In the genomic region with DNA sequence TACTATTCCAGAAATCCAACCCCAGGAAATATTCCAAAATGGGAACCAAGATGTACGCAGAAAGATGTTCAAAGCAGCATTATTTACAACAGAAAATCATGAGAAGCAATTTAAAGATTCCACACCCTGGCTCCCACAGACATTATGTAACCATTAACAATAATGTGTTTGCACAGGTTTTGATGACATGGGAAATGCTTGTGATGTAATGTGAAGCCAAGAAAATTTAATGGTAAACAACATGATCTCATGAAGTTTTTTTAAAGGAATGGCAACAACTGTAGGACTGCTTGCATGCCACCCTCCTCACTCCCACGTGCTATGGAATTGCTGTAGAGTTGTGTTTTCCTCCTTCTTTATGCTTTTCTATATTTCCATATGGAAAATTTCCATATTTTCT, we compare ENCODE assay signal across 18 cellular contexts. TPM values are rescaled to one million over a fixed set of nuclear protein-coding genes. Genes with fewer than 3 reads are reported as not detected.
DNase-seq lines count a peak whose midpoint lies in the region; ATAC-seq and TF ChIP-seq lines count a peak whose summit lies in the region.
"Had no signal": no experiment of that assay in that cellular context is flagged by ENCODE, and none has a peak within 500 bp of the region (broad histone marks: within the 10 kb centered on the region; RNA-seq: fewer than 3 reads in every experiment).

No MANE protein-coding gene starts in this region.

- H3K4me2 ChIP-seq in IMR-90 (ENCODE audit: low read depth, low read length), result no peak overlapping the region
- H3K4me2 ChIP-seq: BLaER1 treated with 17β-estradiol and CSF1 and Interleukin-3, amounts not matched to agents 10 nM and 100 nM had no signal

- no peak overlapping the region for H3K18ac ChIP-seq in IMR-90 (ENCODE audit: low read depth, low read length)

- no peak overlapping the region for H3K4me3 Mint-ChIP-seq in activated T-cell treated with anti-CD3 and anti-CD28 coated beads, Interleukin-2, amount 50 U/mL, for 4 hours
- H3K4me3 Mint-ChIP-seq: H9 had no signal

- ATAC-seq in IMR-90 (ENCODE audit: low read depth) (no peak), HG03565 (IDR thresholded peaks at IDR 0.05; ENCODE audit: unreplicated experiment) (no peak)
- no peak for ATAC-seq in activated T-cell treated with anti-CD3 and anti-CD28 coated beads, Interleukin-2, amount 50 U/mL, for 4 hours
- ATAC-seq: Right ventricle myocardium inferior, SK-N-SH treated with all-trans-retinoic acid at 6 μM for 48 hours had no signal

- H3K4me1 Mint-ChIP-seq in activated T-cell treated with anti-CD3 and anti-CD28 coated beads, Interleukin-2, amount 50 U/mL, for 4 hours (ENCODE audit: low read depth), result peaks cover 14% of the 10 kb centered on the region

- H3K79me1 ChIP-seq in IMR-90 (ENCODE audit: low read depth in 1 of 2, low read length in 2 of 2), result peaks cover 0 to 11% of the 10 kb centered on the region in 2 experiments; a peak in 2 of 4 replicates

- H3K4me1 ChIP-seq in IMR-90 (ENCODE audit: control insufficient read depth, insufficient read depth, low read length), result peaks cover 30% of the 10 kb centered on the region

- no peaks in the 10 kb centered on the region for H3K27me3 ChIP-seq in IMR-90 (ENCODE audit: control insufficient read depth, insufficient read depth, low read length)
- H3K27me3 ChIP-seq: BLaER1 treated with 17β-estradiol and CSF1 and Interleukin-3, amounts not matched to agents 10 nM and 100 nM had no signal

- WGBS in IMR-90 (ENCODE audit: extremely low coverage in 2 of 2, insufficient read length in 1 of 2), 2 experiments, result no CpG with 5 or more reads among the region's 2 CpGs

- H2AK9ac ChIP-seq in IMR-90 (replicated peaks; ENCODE audit: low read depth, low read length, poor library complexity), result no peak overlapping the region

- POLR2A ChIA-PET in IMR-90 (lab: Charles Lee; ENCODE audit: unreplicated experiment), result no interaction called here

- no peak overlapping the region for H2AK5ac ChIP-seq in IMR-90 (ENCODE audit: low read depth, low read length)

- intact Hi-C loops in IMR-90 (cut with micrococcal nuclease), result no loop called here

- CTCF ChIA-PET in IMR-90 (lab: Yijun Ruan, JAX), result no interaction called here

- no peaks in the 10 kb centered on the region for H3K36me3 Mint-ChIP-seq in activated T-cell treated with anti-CD3 and anti-CD28 coated beads, Interleukin-2, amount 50 U/mL, for 4 hours (ENCODE audit: insufficient read depth)

- H4K91ac ChIP-seq in IMR-90 (ENCODE audit: insufficient read depth, low read depth, low read length), result no peak overlapping the region

- H3K9me3 Mint-ChIP-seq in activated T-cell treated with anti-CD3 and anti-CD28 coated beads, Interleukin-2, amount 50 U/mL, for 4 hours, result no peaks in the 10 kb centered on the region
- H3K9me3 Mint-ChIP-seq: H9 had no signal

- H3K27ac ChIP-seq in IMR-90 (ENCODE audit: insufficient read depth, low read length), result no peak overlapping the region
- H3K27ac ChIP-seq: 22Rv1; BLaER1 treated with 17β-estradiol and CSF1 and Interleukin-3, amounts not matched to agents 10 nM and 100 nM had no signal

- no TSS peak for BruUV-seq in IMR-90 (replicated peaks; lab: Mats Ljungman, UMichigan)

- H3K14ac ChIP-seq in IMR-90 (replicated peaks; ENCODE audit: low read depth, low read length), result no peak overlapping the region

- H4K8ac ChIP-seq in IMR-90 (ENCODE audit: low read depth in 2 of 2, low read length in 2 of 2), result no peak overlapping the region

- H3K9me1 ChIP-seq in IMR-90 (ENCODE audit: insufficient read depth, low read length), result peaks cover 5% of the 10 kb centered on the region

- H3K9me3 ChIP-seq in IMR-90 (ENCODE audit: control insufficient read depth, insufficient read depth, low read length), result no peaks in the 10 kb centered on the region
- H3K9me3 ChIP-seq: BLaER1 treated with 17β-estradiol and CSF1 and Interleukin-3, amounts not matched to agents 10 nM and 100 nM had no signal

- no peak overlapping the region for H2BK120ac ChIP-seq in IMR-90 (ENCODE audit: low read depth, low read length)

- no peak overlapping the region for H3K56ac ChIP-seq in IMR-90 (ENCODE audit: extremely low read depth, insufficient read depth, low read length)

- no peak overlapping the region for H3K4me3 ChIP-seq in IMR-90 (ENCODE audit: insufficient read depth, low read depth, low read length)
- H3K4me3 ChIP-seq in epithelial cell of esophagus (ENCODE audit: low read length), result no peak overlapping the region
- H3K4me3 ChIP-seq: BLaER1 treated with 17β-estradiol and CSF1 and Interleukin-3, amounts not matched to agents 10 nM and 100 nM had no signal

- no peak overlapping the region for H3K23ac ChIP-seq in IMR-90 (ENCODE audit: low read depth, low read length)

- DNase-seq in NCI-H2029 (lab: John Stamatoyannopoulos, UW) (peak; percentile 11), NCI-H2029 treated with DMSO at 0.1 percent for 48 hours (lab: John Stamatoyannopoulos, UW) (no peak), IMR-90 (peak; percentile 75), epithelial cell of esophagus (ENCODE audit: low read depth) (peak; percentile 69), renal cortical epithelial cell (ENCODE audit: low read depth) (peak; percentile 59), retina (no peak)
- DNase-seq in activated T-cell treated with anti-CD3 and anti-CD28 coated beads, Interleukin-2, amount 50 U/mL, for 4 hours, result no peak
- DNase-seq: DMS153, H9, Karpas-422, NCI-H1930, NCI-H345, NCI-H774 had no signal

- H2BK5ac ChIP-seq in IMR-90 (ENCODE audit: low read depth, low read length, poor library complexity, severe bottlenecking), result no peak overlapping the region

- no peaks in the 10 kb centered on the region for H4K20me1 ChIP-seq in IMR-90 (ENCODE audit: insufficient read depth, low read length)

- TF ChIP-seq CTCF in IMR-90 (conservative IDR thresholded peaks at IDR 0.05; ENCODE audit: low read depth, low read length) (no peak), epithelial cell of esophagus (IDR thresholded peaks at IDR 0.05; ENCODE audit: insufficient read depth, low read depth, low read length, missing control alignments) (no peak)

- no peak overlapping the region for H2BK20ac ChIP-seq in IMR-90 (ENCODE audit: low read depth, low read length)

- no peak overlapping the region for H4K5ac ChIP-seq in IMR-90 (ENCODE audit: low read depth, low read length)

- H2BK15ac ChIP-seq in IMR-90 (ENCODE audit: low read depth, low read length), result no peak overlapping the region

- H3K36me3 ChIP-seq in IMR-90 (ENCODE audit: control insufficient read depth, insufficient read depth, low read length), result no peaks in the 10 kb centered on the region
- H3K36me3 ChIP-seq: BLaER1 treated with 17β-estradiol and CSF1 and Interleukin-3, amounts not matched to agents 10 nM and 100 nM had no signal

- in situ Hi-C loops in IMR-90 (cut with MboI; ENCODE audit: low sequenced_read_pairs), result no loop called here

- H2AFZ ChIP-seq in IMR-90 (replicated peaks; ENCODE audit: low read length, poor library complexity), result no peak overlapping the region

- no peak overlapping the region for H3K9ac ChIP-seq in IMR-90 (ENCODE audit: low read depth, low read length)

- H3K27me3 Mint-ChIP-seq in activated T-cell treated with anti-CD3 and anti-CD28 coated beads, Interleukin-2, amount 50 U/mL, for 4 hours (ENCODE audit: low read depth), result no peaks in the 10 kb centered on the region

- dilution Hi-C loops in IMR-90 (cut with HindIII; ENCODE audit: low sequenced_read_pairs, unreplicated experiment), result no loop called here

- TF ChIP-seq POLR2A in IMR-90 (IDR thresholded peaks at IDR 0.05; ENCODE audit: low read depth, low read length), result no peak

- TF ChIP-seq RAD21 in IMR-90 (IDR thresholded peaks at IDR 0.05; ENCODE audit: low read length), result no peak

- H3K4ac ChIP-seq in IMR-90 (ENCODE audit: low read depth, low read length), result no peak overlapping the region

TF ChIP-seq in IMR-90, 13 proteins besides CTCF, POLR2A, EP300 and RAD21:
- 0 out of 2 replicates have a peak, but pooled peaks have one; percentile 23 for TF ChIP-seq CEBPB (IDR thresholded peaks at IDR 0.05; ENCODE audit: low read depth, low read length)
- TF ChIP-seq MAZ (IDR thresholded peaks at IDR 0.05; ENCODE audit: borderline replicate concordance, low read depth, low read length), result no peak
- TF ChIP-seq FOS (IDR thresholded peaks at IDR 0.05; ENCODE audit: low read depth, low read length), result no peak

RNA-seq across cellular contexts. Expression of gene LRFN4, which starts 20.7 kb away (rescaled TPM):
- total RNA-seq in IMR-90 (2012; rRNA removed) (6.1 and 7.8 TPM in 2 replicates), renal cortical epithelial cell (26.2 and 32.8 TPM in 2 replicates)
- polyA plus RNA-seq in IMR-90 (2012; rRNA removed), result 18.9 and 24.9 TPM in 2 replicates
- 13.7 and 28.5 TPM in 2 replicates for polyA plus RNA-seq in IMR-90 (2012; cell fraction: cytosol; rRNA removed)
- polyA plus RNA-seq in IMR-90 (2012; cell fraction: nucleus; rRNA removed; ENCODE audit: low replicate concordance), result 33.5 and 98.4 TPM in 2 replicates
- total RNA-seq in activated T-cell treated with anti-CD3 and anti-CD28 coated beads, Interleukin-2, amount 50 U/mL, for 4 hours, result 10 to 100 TPM; 26.7 to 39.9 (median 28.8) TPM

RNA-seq across cellular contexts. Expression of gene RCE1, which starts 34.3 kb away (rescaled TPM):
- total RNA-seq in IMR-90 (2012; rRNA removed) (5.6 and 6.6 TPM in 2 replicates), renal cortical epithelial cell (23.1 and 26.4 TPM in 2 replicates)
- polyA plus RNA-seq in IMR-90 (2012; rRNA removed), result 19.4 and 21.1 TPM in 2 replicates
- 14.3 and 24.4 TPM in 2 replicates for polyA plus RNA-seq in IMR-90 (2012; cell fraction: cytosol; rRNA removed)
- polyA plus RNA-seq in IMR-90 (2012; cell fraction: nucleus; rRNA removed; ENCODE audit: low replicate concordance), result 41.3 and 99.0 TPM in 2 replicates
- 10 to 100 TPM; 42.7 to 45.0 (median 43.5) TPM for total RNA-seq in activated T-cell treated with anti-CD3 and anti-CD28 coated beads, Interleukin-2, amount 50 U/mL, for 4 hours

Comparison
In these comparisons a context has a peak if more than half of its experiments do, and no peak if none do; other contexts are left out.
1. DNase-seq: peak in NCI-H2029 (single experiment), IMR-90 (single experiment), epithelial cell of esophagus (single experiment) and renal cortical epithelial cell (single experiment); none in NCI-H2029 treated with DMSO at 0.1 percent for 48 hours (single experiment), activated T-cell treated with anti-CD3 and anti-CD28 coated beads, Interleukin-2, amount 50 U/mL, for 4 hours (single experiment) and retina (single experiment).